Comparison of ENCODE assay signal across 8 cellular contexts in the genomic region with DNA sequence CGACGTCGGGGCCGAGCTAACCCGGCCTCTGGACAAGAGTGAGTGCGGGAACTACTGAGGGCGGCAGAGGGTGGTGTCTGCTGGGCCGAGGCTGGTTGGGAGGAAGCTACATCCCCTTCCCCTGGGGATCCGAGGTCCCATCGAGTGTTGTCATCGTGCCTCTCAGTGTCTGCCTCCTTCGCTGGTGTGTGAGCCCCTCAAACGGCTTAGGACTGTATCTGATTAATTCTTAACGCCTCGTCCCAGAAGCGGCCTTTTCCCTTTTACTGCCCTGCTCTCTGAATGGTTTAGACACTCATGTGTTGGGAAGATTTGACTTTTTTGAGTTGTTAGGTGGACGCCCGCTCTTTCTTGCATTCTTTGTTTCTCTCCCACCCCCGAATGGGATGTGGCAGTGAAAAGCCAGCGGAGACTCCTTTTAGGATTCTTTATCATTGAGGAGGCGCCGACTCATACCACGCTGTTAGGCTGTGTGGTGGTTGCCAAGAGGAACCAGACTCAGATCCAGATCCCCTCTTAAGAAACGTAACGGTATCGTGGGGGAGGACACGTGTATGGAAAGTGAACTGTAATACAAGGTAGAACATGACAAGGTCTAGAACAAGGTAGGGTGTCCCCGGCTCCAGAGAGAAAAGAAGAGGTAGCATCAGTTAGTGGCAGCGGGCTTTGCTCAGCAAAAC. TPM values are rescaled to one million over a fixed set of nuclear protein-coding genes. Genes with fewer than 3 reads are reported as not detected.
DNase-seq lines count a peak whose midpoint lies in the region; ATAC-seq and TF ChIP-seq lines count a peak whose summit lies in the region.

No MANE protein-coding gene starts in this region.

- CTCF ChIA-PET in OCI-LY7 (lab: Charles Lee; ENCODE audit: unreplicated experiment), result no interaction called here

- no peak for TF ChIP-seq CTCF in heart left ventricle (IDR thresholded peaks at IDR 0.05)
- no peak for TF ChIP-seq CTCF in OCI-LY7 (conservative IDR thresholded peaks at IDR 0.05; ENCODE audit: low read length)
- no peak for TF ChIP-seq CTCF in brain (conservative IDR thresholded peaks at IDR 0.05)
- no peak for TF ChIP-seq CTCF in left lung (IDR thresholded peaks at IDR 0.05)
- TF ChIP-seq CTCF in testis (IDR thresholded peaks at IDR 0.05), result no peak

- peaks cover 0 to 29% (median 12%) of the 10 kb centered on the region in 9 donors for H3K36me3 ChIP-seq in heart left ventricle
- peaks cover 31% of the 10 kb centered on the region for H3K36me3 ChIP-seq in OCI-LY7 (ENCODE audit: insufficient read depth, low read length)
- H3K36me3 ChIP-seq in left lung, result peaks cover 0 to 13% of the 10 kb centered on the region in 2 donors
- no peaks in the 10 kb centered on the region for H3K36me3 ChIP-seq in testis (ENCODE audit: low read depth, missing control alignments)

- H3K27ac Mint-ChIP-seq in brain, result peak overlapping the region; percentile 100

- peak overlapping the region; percentile 90 for H2AFZ ChIP-seq in OCI-LY7 (ENCODE audit: low read length)

- H3K36me3 Mint-ChIP-seq in brain, result peaks cover 4% of the 10 kb centered on the region

- 2 to 4% (median 3%) methylated on average over 22 to 29 of the region's 29 CpGs for WGBS in heart left ventricle, 4 donors
- WGBS in testis, 2 donors, result 1 to 2% methylated on average over 23 to 29 of the region's 29 CpGs

- H3K27me3 ChIP-seq in heart left ventricle, result no peaks in the 10 kb centered on the region
- H3K27me3 ChIP-seq in left lung, result no peaks in the 10 kb centered on the region
- no peaks in the 10 kb centered on the region for H3K27me3 ChIP-seq in testis

- H3K4me3 Mint-ChIP-seq in brain, result peak overlapping the region; percentile 94 to 99 (median 97)

- intact Hi-C loops in heart left ventricle (cut with DNase I), result loop anchor here in 2 of 10 donors (2.0 to 10.0 kb wide), 3 partner anchors 56 to 186 kb away; partner anchors contain the start of gene VPS26A (in 1 of the 2)
- intact Hi-C loops in cardiac septum (cut with DNase I), result loop anchor here (10.0 kb wide), 1 partner anchor 176 kb away; no protein-coding TSS in a partner anchor
- intact Hi-C loops in OCI-LY7 (cut with micrococcal nuclease; ENCODE audit: unreplicated experiment), result no loop called here
- intact Hi-C loops in left lung (cut with DNase I), result no loop called here
- intact Hi-C loops in testis (cut with DNase I; ENCODE audit: low total_unique reads), result no loop called here

- H3K9me2 ChIP-seq in OCI-LY7 (ENCODE audit: insufficient read depth, low read length), result no peaks in the 10 kb centered on the region

- peak overlapping the region; percentile 82 to 99 (median 94) for H3K4me3 ChIP-seq in heart left ventricle
- peak overlapping the region; percentile 94 for H3K4me3 ChIP-seq in OCI-LY7 (ENCODE audit: low read depth, low read length, poor library complexity, severe bottlenecking)
- H3K4me3 ChIP-seq in left lung, result peak overlapping the region; percentile 82 to 92
- H3K4me3 ChIP-seq in testis, result peak overlapping the region; percentile 95 to 99

- POLR2A ChIA-PET in OCI-LY7 (lab: Charles Lee), result no interaction called here

- H4K20me1 ChIP-seq in OCI-LY7 (ENCODE audit: insufficient read depth, low read length), result peaks cover 7% of the 10 kb centered on the region; the same call in 1 of the 2 replicates

- H3K4me2 ChIP-seq in OCI-LY7 (ENCODE audit: low read length), result peak overlapping the region; percentile 96

- TF ChIP-seq POLR2A in heart left ventricle (IDR thresholded peaks at IDR 0.05), result no peak
- no peak for TF ChIP-seq POLR2A in testis (IDR thresholded peaks at IDR 0.05)

- H3K27ac ChIP-seq in heart left ventricle (peak overlapping the region; percentile 84 to 98 (median 94)), OCI-LY7 (ENCODE audit: low read depth, low read length, poor library complexity, severe bottlenecking) (peak overlapping the region; percentile 66), left lung (peak overlapping the region; percentile 83 to 93), testis (peak overlapping the region; percentile 94 to 99)

- peaks cover 0 to 38% (median 26%) of the 10 kb centered on the region in 12 donors for H3K4me1 ChIP-seq in heart left ventricle
- H3K4me1 ChIP-seq in OCI-LY7 (ENCODE audit: insufficient read depth, low read length, poor library complexity, severe bottlenecking), result peaks cover 20% of the 10 kb centered on the region
- H3K4me1 ChIP-seq in left lung, result peaks cover 9 to 29% of the 10 kb centered on the region in 2 donors
- peaks cover 14% of the 10 kb centered on the region for H3K4me1 ChIP-seq in testis

- H3K27me3 Mint-ChIP-seq in brain, result peaks cover 13% of the 10 kb centered on the region

- H3K9me3 Mint-ChIP-seq in brain, result no peaks in the 10 kb centered on the region

- ATAC-seq in heart left ventricle, result peak in 1 of 4 donors; percentile 4
- no peak for ATAC-seq in left lung

- H3K79me2 ChIP-seq in OCI-LY7 (ENCODE audit: insufficient read depth, low read depth, low read length), result peaks cover 47% of the 10 kb centered on the region

- H3K9me3 ChIP-seq in heart left ventricle (no peaks in the 10 kb centered on the region), OCI-LY7 (ENCODE audit: low read length) (no peaks in the 10 kb centered on the region), left lung (no peaks in the 10 kb centered on the region), testis (no peaks in the 10 kb centered on the region)

- no peak for DNase-seq in heart left ventricle
- DNase-seq in cardiac septum (ENCODE audit: low spot score), result no peak
- DNase-seq in OCI-LY7 (ENCODE audit: low spot score), result peak; percentile 49
- DNase-seq in left lung, result peak in 1 of 2 donors; percentile 84
- peak; percentile 21 for DNase-seq in testis
- no peak for DNase-seq in NCI-H1092 (lab: John Stamatoyannopoulos, UW)
- DNase-seq in NCI-H446 (lab: John Stamatoyannopoulos, UW), result no peak

- TSS peak; percentile 58 for BruUV-seq in OCI-LY7 (replicated peaks; lab: Mats Ljungman, UMichigan)

- H3K4me1 Mint-ChIP-seq in brain, result peaks cover 35% of the 10 kb centered on the region

RNA-seq across cellular contexts. Expression of gene SUPV3L1, which starts 0.6 kb away (rescaled TPM):
- 10 to 100 TPM; 26.6 to 53.4 (median 34.9) TPM for total RNA-seq in heart left ventricle
- polyA plus RNA-seq in heart left ventricle, result 10 to 100 TPM; 24.7 to 80.3 TPM
- total RNA-seq in cardiac septum, result 30.0 TPM
- total RNA-seq in OCI-LY7 (2014; rRNA removed; shearing (Covaris generic)), result 26.5 and 27.0 TPM in 2 replicates
- total RNA-seq in OCI-LY7 (2022), result 40.9 and 47.9 TPM in 2 replicates
- polyA plus RNA-seq in brain (ENCODE audit: insufficient read depth, low read depth, low replicate concordance), result 18.6 TPM
- 10 to 100 TPM; 15.8 to 22.3 TPM for total RNA-seq in left lung
- 10 to 100 TPM; 62.8 to 80.4 TPM for total RNA-seq in testis
- polyA plus RNA-seq in testis (ENCODE audit: insufficient read depth, low read depth, low replicate concordance), result 59.2 TPM

RNA-seq across cellular contexts. Expression of gene HKDC1, which starts 39.5 kb away (rescaled TPM):
- under 1 TPM in 2 of 9 donors, not detected in 7; 0.11 to 0.19 TPM for total RNA-seq in heart left ventricle
- polyA plus RNA-seq in heart left ventricle, result under 1 TPM in 1 of 2 donors, not detected in 1; 0.14 TPM
- not detected for total RNA-seq in cardiac septum
- total RNA-seq in OCI-LY7 (2014; rRNA removed; shearing (Covaris generic)), result not detected in 2 replicates
- not detected in 2 replicates for total RNA-seq in OCI-LY7 (2022)
- 0.08 TPM for polyA plus RNA-seq in brain (ENCODE audit: insufficient read depth, low read depth, low replicate concordance)
- total RNA-seq in left lung, result 1 to 10 TPM; 4.5 to 9.7 TPM
- 1 to 10 TPM; 1.9 to 5.4 TPM for total RNA-seq in testis
- 4.4 TPM for polyA plus RNA-seq in testis (ENCODE audit: insufficient read depth, low read depth, low replicate concordance)

RNA-seq across cellular contexts. Expression of gene VPS26A, which starts 56.7 kb away (rescaled TPM):
- 10 to 100 TPM; 15.5 to 42.3 (median 34.8) TPM for total RNA-seq in heart left ventricle
- polyA plus RNA-seq in heart left ventricle, result 10 to 100 TPM; 16.0 to 33.5 TPM
- total RNA-seq in cardiac septum, result 31.7 TPM
- total RNA-seq in OCI-LY7 (2014; rRNA removed; shearing (Covaris generic)), result 9.9 and 10.0 TPM in 2 replicates
- 33.6 and 41.7 TPM in 2 replicates for total RNA-seq in OCI-LY7 (2022)
- 24.4 TPM for polyA plus RNA-seq in brain (ENCODE audit: insufficient read depth, low read depth, low replicate concordance)
- total RNA-seq in left lung, result 10 to 100 TPM; 50.6 to 60.7 TPM
- 10 to 100 TPM; 53.6 to 59.8 TPM for total RNA-seq in testis
- polyA plus RNA-seq in testis (ENCODE audit: insufficient read depth, low read depth, low replicate concordance), result 65.0 TPM

Comparison
In these comparisons a context has a peak if more than half of its experiments do, and no peak if none do; other contexts are left out.
1. DNase-seq: peak in OCI-LY7 (single experiment) and testis (single experiment); none in heart left ventricle (0 of 5), cardiac septum (single experiment), NCI-H1092 (single experiment) and NCI-H446 (0 of 2).
2. Peak in every context shown above with its lines, with median percentiles within 50 percentile points of each other: H3K27ac ChIP-seq and H3K4me3 ChIP-seq.